ENCODE assay signal across 1 cellular context in genomic region chr13:75402787-75403186, GRCh38.
TF ChIP-seq lines count a peak whose summit lies in the region.

No MANE protein-coding gene starts in this region.

TF ChIP-seq in HepG2, 621 proteins besides CTCF, POLR2A, EP300 and RAD21 (continued from another document and continues in another):
- TF ChIP-seq PATZ1 (CRISPR knock-in tag; IDR thresholded peaks at IDR 0.05), result peak; percentile 74
- peak; percentile 46; the same call in 1 of the 2 replicates for TF ChIP-seq MED1 (CRISPR knock-in tag; IDR thresholded peaks at IDR 0.05)
- no peak for TF ChIP-seq ZFP36L2 (CRISPR knock-in tag; IDR thresholded peaks at IDR 0.05)
- no peak for TF ChIP-seq STAT6 (CRISPR knock-in tag; IDR thresholded peaks at IDR 0.05; ENCODE audit: borderline replicate concordance)
- no peak for TF ChIP-seq ATAD3A (CRISPR knock-in tag; IDR thresholded peaks at IDR 0.05)
- TF ChIP-seq ZFAT (CRISPR knock-in tag; conservative IDR thresholded peaks at IDR 0.05), result no peak
- no peak for TF ChIP-seq ZNF619 (CRISPR knock-in tag; IDR thresholded peaks at IDR 0.05)
- no peak for TF ChIP-seq LCORL (IDR thresholded peaks at IDR 0.05)
- peak; percentile 63 for TF ChIP-seq LCORL (CRISPR knock-in tag; IDR thresholded peaks at IDR 0.05)
- no peak for TF ChIP-seq PPARG (CRISPR knock-in tag; conservative IDR thresholded peaks at IDR 0.05)
- peak; percentile 26 for TF ChIP-seq RBM22 (optimal IDR thresholded peaks at IDR 0.05; ENCODE audit: low read length)
- no peak for TF ChIP-seq ZNF644 (CRISPR knock-in tag; IDR thresholded peaks at IDR 0.05; ENCODE audit: low read depth)
- no peak for TF ChIP-seq ZNF446 (CRISPR knock-in tag; IDR thresholded peaks at IDR 0.05)
- no peak for TF ChIP-seq MIER3 (CRISPR knock-in tag; IDR thresholded peaks at IDR 0.05; ENCODE audit: borderline replicate concordance)
- no peak for TF ChIP-seq ZNF790 (CRISPR knock-in tag; IDR thresholded peaks at IDR 0.05; ENCODE audit: borderline replicate concordance)
- no peak for TF ChIP-seq ZNF577 (CRISPR knock-in tag; IDR thresholded peaks at IDR 0.05; ENCODE audit: borderline replicate concordance, low read depth)
- no peak for TF ChIP-seq TRIM24 (CRISPR knock-in tag; IDR thresholded peaks at IDR 0.05)
- no peak for TF ChIP-seq ZBTB7A (CRISPR knock-in tag; IDR thresholded peaks at IDR 0.05)
- no peak for TF ChIP-seq NFATC3 (CRISPR knock-in tag; IDR thresholded peaks at IDR 0.05)
- no peak for TF ChIP-seq BRF2 (CRISPR knock-in tag; IDR thresholded peaks at IDR 0.05)
- peak; percentile 41; the same call in 1 of the 2 replicates for TF ChIP-seq PHF21A (CRISPR knock-in tag; IDR thresholded peaks at IDR 0.05)
- TF ChIP-seq RXRB (CRISPR knock-in tag; IDR thresholded peaks at IDR 0.05; ENCODE audit: borderline replicate concordance), result peak; percentile 23; the same call in 1 of the 2 replicates
- TF ChIP-seq MED8 (CRISPR knock-in tag; IDR thresholded peaks at IDR 0.05; ENCODE audit: insufficient replicate concordance), result no peak
- TF ChIP-seq GATAD2A (CRISPR knock-in tag; IDR thresholded peaks at IDR 0.05), result peak; percentile 52
- TF ChIP-seq NPAS2 (CRISPR knock-in tag; IDR thresholded peaks at IDR 0.05; ENCODE audit: borderline replicate concordance), result no peak
- no peak for TF ChIP-seq NFE2L2 (IDR thresholded peaks at IDR 0.05; ENCODE audit: low read length)
- no peak for TF ChIP-seq KLF12 (CRISPR knock-in tag; IDR thresholded peaks at IDR 0.05; ENCODE audit: borderline replicate concordance)
- TF ChIP-seq ZNF660 (CRISPR knock-in tag; IDR thresholded peaks at IDR 0.05; ENCODE audit: borderline replicate concordance, low read depth), result no peak
- TF ChIP-seq YEATS4 (CRISPR knock-in tag; IDR thresholded peaks at IDR 0.05; ENCODE audit: borderline replicate concordance), result no peak
- no peak for TF ChIP-seq EZH2 (conservative IDR thresholded peaks at IDR 0.05; ENCODE audit: low read depth, low read length)
- TF ChIP-seq SETDB1 (CRISPR knock-in tag; IDR thresholded peaks at IDR 0.05; ENCODE audit: borderline replicate concordance), result no peak
- no peak for TF ChIP-seq BCL6 (CRISPR knock-in tag; IDR thresholded peaks at IDR 0.05)
- peak; percentile 50 for TF ChIP-seq RARA (CRISPR knock-in tag; IDR thresholded peaks at IDR 0.05)
- TF ChIP-seq ZNF367 (CRISPR knock-in tag; IDR thresholded peaks at IDR 0.05; ENCODE audit: borderline replicate concordance), result no peak
- no peak for TF ChIP-seq FOXJ3 (CRISPR knock-in tag; IDR thresholded peaks at IDR 0.05; ENCODE audit: borderline replicate concordance)
- peak; percentile 65; the same call in 1 of the 2 replicates for TF ChIP-seq ZBTB7B (CRISPR knock-in tag; IDR thresholded peaks at IDR 0.05)
- TF ChIP-seq PHF8 (CRISPR knock-in tag; IDR thresholded peaks at IDR 0.05), result no peak
- peak; percentile 40; the same call in 1 of the 2 replicates for TF ChIP-seq TBX2 (CRISPR knock-in tag; IDR thresholded peaks at IDR 0.05; ENCODE audit: borderline replicate concordance)
- no peak for TF ChIP-seq ZNF883 (CRISPR knock-in tag; IDR thresholded peaks at IDR 0.05; ENCODE audit: not compliant biosample characterization)
- no peak for TF ChIP-seq CREM (IDR thresholded peaks at IDR 0.05)
- no peak for TF ChIP-seq CREM (CRISPR knock-in tag; IDR thresholded peaks at IDR 0.05)
- no peak for TF ChIP-seq GFI1 (CRISPR knock-in tag; IDR thresholded peaks at IDR 0.05; ENCODE audit: borderline replicate concordance)
- TF ChIP-seq HES4 (CRISPR knock-in tag; IDR thresholded peaks at IDR 0.05; ENCODE audit: borderline replicate concordance), result no peak
- TF ChIP-seq ZBTB34 (CRISPR knock-in tag; IDR thresholded peaks at IDR 0.05), result no peak
- no peak for TF ChIP-seq KIAA2018 (CRISPR knock-in tag; IDR thresholded peaks at IDR 0.05; ENCODE audit: borderline replicate concordance)
- no peak for TF ChIP-seq ZFP91 (CRISPR knock-in tag; IDR thresholded peaks at IDR 0.05; ENCODE audit: borderline replicate concordance)
- TF ChIP-seq PRMT3 (CRISPR knock-in tag; IDR thresholded peaks at IDR 0.05; ENCODE audit: borderline replicate concordance, low read depth), result no peak
- no peak for TF ChIP-seq IRF2 (CRISPR knock-in tag; IDR thresholded peaks at IDR 0.05)
- TF ChIP-seq ZBTB26 (CRISPR knock-in tag; IDR thresholded peaks at IDR 0.05; ENCODE audit: borderline replicate concordance), result peak; percentile 49; the same call in 1 of the 2 replicates
- TF ChIP-seq RFX1 (IDR thresholded peaks at IDR 0.05), result no peak
- TF ChIP-seq HOXA3 (CRISPR knock-in tag; IDR thresholded peaks at IDR 0.05), result peak; percentile 30; the same call in 1 of the 2 replicates
